17 cellular contexts compared by ENCODE assay signal in the genomic region with DNA sequence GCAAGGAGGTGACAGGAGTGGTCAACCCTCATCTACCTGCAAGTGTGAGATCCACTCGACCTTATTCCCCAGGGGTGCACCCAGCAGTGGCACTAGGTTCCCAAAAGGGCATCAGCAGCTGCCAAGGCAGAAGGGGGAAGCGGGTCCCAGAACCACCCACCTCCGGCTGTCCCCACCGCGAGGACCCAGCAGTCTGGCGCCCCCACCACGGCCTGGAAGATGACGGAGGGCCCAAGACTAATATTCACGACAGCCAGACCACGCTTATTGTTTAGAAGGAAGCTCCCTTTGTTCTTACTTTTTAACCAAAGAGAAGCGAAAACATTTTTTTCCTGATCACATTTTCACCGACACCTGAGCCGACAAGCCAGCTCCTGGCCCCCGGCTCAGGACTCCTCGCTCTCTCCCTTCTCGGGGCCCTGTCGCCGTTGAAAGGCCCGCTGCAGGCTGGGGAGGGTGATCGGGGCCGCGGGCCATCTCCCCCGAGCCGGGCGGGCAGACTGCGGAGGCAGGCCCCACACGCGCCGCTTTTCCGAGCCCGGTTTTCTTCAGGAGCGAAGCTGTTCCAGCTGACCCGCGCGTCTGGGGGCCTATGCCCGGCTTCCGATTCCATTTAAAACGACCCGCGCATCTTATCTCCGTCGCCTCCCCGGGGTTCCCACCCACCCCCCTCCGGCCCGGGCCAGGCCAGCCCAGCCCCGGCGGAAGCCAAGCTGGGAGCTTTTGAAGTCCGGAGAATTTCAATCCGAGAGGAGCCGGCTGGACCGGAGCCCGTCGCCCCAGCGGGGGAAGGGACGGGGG. TPM values are rescaled to one million over a fixed set of nuclear protein-coding genes. Genes with fewer than 3 reads are reported as not detected.
A peak's percentile ranks its signal among the peaks of the same experiment; 100 is the strongest.
DNase-seq lines count a peak whose midpoint lies in the region; ATAC-seq and TF ChIP-seq lines count a peak whose summit lies in the region.
"Had no signal": no experiment of that assay in that cellular context is flagged by ENCODE, and none has a peak within 500 bp of the region (broad histone marks: within the 10 kb centered on the region; RNA-seq: fewer than 3 reads in every experiment).

No MANE protein-coding gene starts in this region.

- intact Hi-C loops in dendritic cell treated with granulocyte-macrophage colony-stimulating factor and Interleukin-4, amounts not matched to agents 40 ng/mL and 50 ng/mL, for 4 days (cut with micrococcal nuclease), result no loop called here

- 21% methylated on average over 55 of the region's 55 CpGs for WGBS in urinary bladder

- H3K27me3 ChIP-seq in cardiac muscle cell (peaks cover 100% of the 10 kb centered on the region), right atrium auricular region (peaks cover 51 to 77% of the 10 kb centered on the region in 2 donors)

- H3K9me3 Mint-ChIP-seq in dendritic cell treated with granulocyte-macrophage colony-stimulating factor and Interleukin-4, amounts not matched to agents 40 ng/mL and 50 ng/mL, for 4 days, result no peaks in the 10 kb centered on the region
- no peaks in the 10 kb centered on the region for H3K9me3 Mint-ChIP-seq in naive thymus-derived CD8-positive, alpha-beta T cell

- H3K4me3 ChIP-seq in cardiac muscle cell, result peak overlapping the region; percentile 33
- H3K4me3 ChIP-seq in right atrium auricular region, result peak overlapping the region in 1 of 2 donors; percentile 33
- peak overlapping the region; percentile 32 for H3K4me3 ChIP-seq in urinary bladder (ENCODE audit: low read depth, low read length)

- H3K4me1 ChIP-seq in cardiac muscle cell (ENCODE audit: low read depth), result peaks cover 15% of the 10 kb centered on the region
- H3K4me1 ChIP-seq in right atrium auricular region, result peaks cover 0 to 44% of the 10 kb centered on the region in 2 donors
- no peaks in the 10 kb centered on the region for H3K4me1 ChIP-seq in urinary bladder (ENCODE audit: insufficient read depth)

- no peak overlapping the region for H3K27ac ChIP-seq in cardiac muscle cell
- no peak overlapping the region for H3K27ac ChIP-seq in right atrium auricular region
- no peak overlapping the region for H3K27ac ChIP-seq in urinary bladder (ENCODE audit: low read depth)
- H3K27ac ChIP-seq: neutrophil, Peyer's patch had no signal

- H3K36me3 ChIP-seq in cardiac muscle cell, result no peaks in the 10 kb centered on the region
- no peaks in the 10 kb centered on the region for H3K36me3 ChIP-seq in right atrium auricular region
- no peaks in the 10 kb centered on the region for H3K36me3 ChIP-seq in urinary bladder (ENCODE audit: insufficient read depth)
- H3K36me3 ChIP-seq: neutrophil, Peyer's patch had no signal

- H3K27me3 Mint-ChIP-seq in dendritic cell treated with granulocyte-macrophage colony-stimulating factor and Interleukin-4, amounts not matched to agents 40 ng/mL and 50 ng/mL, for 4 days, result peaks cover 96% of the 10 kb centered on the region
- H3K27me3 Mint-ChIP-seq in naive thymus-derived CD8-positive, alpha-beta T cell, result peaks cover 37 to 91% (median 69%) of the 10 kb centered on the region in 5 donors

- H3K9me3 ChIP-seq in cardiac muscle cell (ENCODE audit: low read depth), result no peaks in the 10 kb centered on the region
- H3K9me3 ChIP-seq in right atrium auricular region, result no peaks in the 10 kb centered on the region
- H3K9me3 ChIP-seq: neutrophil, Peyer's patch had no signal

- POLR2A ChIA-PET in naive thymus-derived CD8-positive, alpha-beta T cell (lab: Charles Lee), result no interaction called here

- no peaks in the 10 kb centered on the region for H3K36me3 Mint-ChIP-seq in dendritic cell treated with granulocyte-macrophage colony-stimulating factor and Interleukin-4, amounts not matched to agents 40 ng/mL and 50 ng/mL, for 4 days (ENCODE audit: low read depth)
- peaks cover 0 to 2% (median 0%) of the 10 kb centered on the region in 3 donors for H3K36me3 Mint-ChIP-seq in naive thymus-derived CD8-positive, alpha-beta T cell

- no peak overlapping the region for H3K27ac Mint-ChIP-seq in dendritic cell treated with granulocyte-macrophage colony-stimulating factor and Interleukin-4, amounts not matched to agents 40 ng/mL and 50 ng/mL, for 4 days
- H3K27ac Mint-ChIP-seq in naive thymus-derived CD8-positive, alpha-beta T cell, result no peak overlapping the region

- peak overlapping the region; percentile 68 for H3K4me3 Mint-ChIP-seq in dendritic cell treated with granulocyte-macrophage colony-stimulating factor and Interleukin-4, amounts not matched to agents 40 ng/mL and 50 ng/mL, for 4 days
- peak overlapping the region in 9 of 10 donors; percentile 4 to 63 (median 44) for H3K4me3 Mint-ChIP-seq in naive thymus-derived CD8-positive, alpha-beta T cell

- in situ Hi-C loops in GM13977 (cut with MboI; ENCODE audit: low pct_unique_long_range_greater_than_20kb, low sequenced_read_pairs, unreplicated experiment), result no loop called here

- ATAC-seq in naive thymus-derived CD8-positive, alpha-beta T cell, result no peak

- no peak for TF ChIP-seq CTCF in cardiac muscle cell (IDR thresholded peaks at IDR 0.05; ENCODE audit: low read depth, low read length)
- no peak for TF ChIP-seq CTCF in right atrium auricular region (IDR thresholded peaks at IDR 0.05)
- TF ChIP-seq CTCF in GM13977 (IDR thresholded peaks at IDR 0.05; ENCODE audit: extremely low read depth, insufficient read depth, missing control alignments), result no peak

- H3K4me1 Mint-ChIP-seq in dendritic cell treated with granulocyte-macrophage colony-stimulating factor and Interleukin-4, amounts not matched to agents 40 ng/mL and 50 ng/mL, for 4 days (ENCODE audit: low read depth), result peaks cover 47% of the 10 kb centered on the region
- H3K4me1 Mint-ChIP-seq in naive thymus-derived CD8-positive, alpha-beta T cell, result peaks cover 15 to 40% (median 28%) of the 10 kb centered on the region in 4 donors

- DNase-seq in cardiac muscle cell (ENCODE audit: low read depth in 1 of 2, low spot score in 1 of 2) (peak in 1 of 2 donors; percentile 34), right atrium auricular region (ENCODE audit: low spot score) (no peak), GM13977 (ENCODE audit: low spot score) (no peak), NCI-H187 (lab: John Stamatoyannopoulos, UW) (no peak), NCI-H1694 treated with DMSO at 0.1 percent for 48 hours (lab: John Stamatoyannopoulos, UW) (no peak)
- DNase-seq in naive thymus-derived CD8-positive, alpha-beta T cell, result no peak
- DNase-seq: activated CD4-positive, alpha-beta T cell treated with anti-CD3 and anti-CD28 coated beads, Interleukin-2, amount 50 U/mL, for 4 hours; cerebellar nuclear complex; EL; NCI-H1092; Peyer's patch; T-helper 2 cell had no signal

RNA-seq across cellular contexts. Expression of a gene that starts 3.4 kb away (rescaled TPM):
- total RNA-seq in cardiac muscle cell, result not detected in 2 replicates
- polyA plus RNA-seq in cardiac muscle cell, result not detected in 2 replicates
- total RNA-seq in right atrium auricular region, result not detected
- total RNA-seq in naive thymus-derived CD8-positive, alpha-beta T cell, result not detected
- polyA plus RNA-seq in naive thymus-derived CD8-positive, alpha-beta T cell, result not detected
- 1.1 TPM for total RNA-seq in urinary bladder
- polyA plus RNA-seq in urinary bladder, result 2.0 TPM
- total RNA-seq: fibroblast of lung, H4, Peyer's patch had no signal
- polyA plus RNA-seq: fibroblast of lung had no signal

RNA-seq across cellular contexts. Expression of a gene that starts 39.3 kb away (rescaled TPM):
- total RNA-seq in cardiac muscle cell (not detected in 2 replicates), right atrium auricular region (not detected), urinary bladder (43.2 TPM)
- polyA plus RNA-seq in cardiac muscle cell (not detected in 2 replicates), urinary bladder (24.4 TPM)
- total RNA-seq in naive thymus-derived CD8-positive, alpha-beta T cell, result not detected
- not detected for polyA plus RNA-seq in naive thymus-derived CD8-positive, alpha-beta T cell
- total RNA-seq: fibroblast of lung, Peyer's patch had no signal
- polyA plus RNA-seq: fibroblast of lung had no signal

RNA-seq across cellular contexts. Expression of a gene that starts 54.1 kb away (rescaled TPM):
- not detected in 2 replicates for total RNA-seq in cardiac muscle cell
- polyA plus RNA-seq in cardiac muscle cell, result not detected in 2 replicates
- total RNA-seq in right atrium auricular region, result not detected
- not detected for total RNA-seq in naive thymus-derived CD8-positive, alpha-beta T cell
- polyA plus RNA-seq in naive thymus-derived CD8-positive, alpha-beta T cell, result not detected
- total RNA-seq in urinary bladder, result 9.3 TPM
- 39.1 TPM for polyA plus RNA-seq in urinary bladder
- total RNA-seq: fibroblast of lung, Peyer's patch had no signal

Comparison
In these comparisons a context has a peak if more than half of its experiments do, and no peak if none do; other contexts are left out.
1. RNA of a gene that starts 39.3 kb away (total RNA-seq): 43.2 TPM in urinary bladder (single experiment); not detected in cardiac muscle cell, not detected in right atrium auricular region and not detected in naive thymus-derived CD8-positive, alpha-beta T cell; every median in the first group is over 10 times any median in the second.
2. RNA of a gene that starts 54.1 kb away (total RNA-seq): 9.3 TPM in urinary bladder (single experiment); not detected in cardiac muscle cell, not detected in right atrium auricular region and not detected in naive thymus-derived CD8-positive, alpha-beta T cell; every median in the first group is over 10 times any median in the second.